ENCODE assay signal across 1 cellular context in the genomic region with DNA sequence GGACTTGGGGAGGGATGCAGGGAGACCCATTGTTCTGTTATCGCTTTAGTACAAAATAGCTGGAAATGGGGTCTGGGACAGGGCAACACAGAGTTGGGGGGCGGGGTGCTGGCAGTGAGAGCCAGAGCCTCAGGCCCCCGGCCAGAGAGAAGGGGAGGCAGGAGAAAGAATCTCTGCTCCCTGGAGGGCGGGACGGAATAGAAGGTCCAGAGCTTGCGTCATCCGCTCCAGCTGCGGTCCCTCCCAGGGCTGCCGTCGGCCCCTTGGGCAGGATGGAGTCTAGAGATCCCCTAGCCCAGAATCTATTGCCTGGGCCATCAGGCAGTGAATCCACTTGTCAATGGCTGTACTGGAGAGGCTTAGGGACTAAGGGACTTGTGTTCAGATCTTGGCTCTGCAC.
TF ChIP-seq lines count a peak whose summit lies in the region.

No MANE protein-coding gene starts in this region.

TF ChIP-seq in endothelial cell of umbilical vein, 7 proteins besides CTCF, POLR2A, EP300 and RAD21 (continued from another document):
- TF ChIP-seq MYC (IDR thresholded peaks at IDR 0.05; ENCODE audit: low read depth, low read length) (no peak), JUN (IDR thresholded peaks at IDR 0.05; ENCODE audit: borderline replicate concordance, insufficient read depth, insufficient read length, low read depth) (no peak)
